ENCODE assay signal across 12 cellular contexts in the genomic region with DNA sequence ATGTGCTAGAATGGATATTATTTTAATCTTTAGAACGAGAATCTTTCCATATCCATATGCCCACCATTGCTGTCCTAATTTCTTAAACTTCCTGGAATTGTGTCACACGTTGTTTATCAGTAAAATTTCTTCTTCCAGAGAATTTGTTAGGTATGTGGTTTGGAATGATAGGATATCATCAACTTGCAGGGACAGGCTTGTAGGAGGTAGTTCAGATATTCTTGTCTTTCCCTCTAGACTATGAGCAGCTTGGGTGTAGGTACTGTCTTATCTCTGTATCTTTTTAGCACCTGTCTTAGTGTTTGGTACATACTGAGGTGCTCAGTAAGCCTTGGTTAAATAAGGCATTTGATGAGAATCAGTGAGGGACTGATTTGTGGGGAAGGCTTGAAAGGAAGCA. TPM values are rescaled to one million over a fixed set of nuclear protein-coding genes. Genes with fewer than 3 reads are reported as not detected.
DNase-seq lines count a peak whose midpoint lies in the region; ATAC-seq and TF ChIP-seq lines count a peak whose summit lies in the region.
"Had no signal": no experiment of that assay in that cellular context is flagged by ENCODE, and none has a peak within 500 bp of the region (broad histone marks: within the 10 kb centered on the region; RNA-seq: fewer than 3 reads in every experiment).

No MANE protein-coding gene starts in this region.

- H3K9ac ChIP-seq in duodenal mucosa (ENCODE audit: low read depth in 1 of 2, low read length in 2 of 2): peak overlapping the region; percentile 74 to 93

- peaks cover 56% of the 10 kb centered on the region for H3K4me1 ChIP-seq in PC-9 (replicated peaks; ENCODE audit: insufficient read depth)
- peaks cover 12 to 26% of the 10 kb centered on the region in 2 donors for H3K4me1 ChIP-seq in duodenal mucosa (ENCODE audit: control insufficient read depth in 1 of 2, insufficient read depth in 2 of 2, low read length in 2 of 2)
- H3K4me1 ChIP-seq in mesodermal cell (ENCODE audit: control insufficient read depth, insufficient read depth, low read length, poor library complexity, severe bottlenecking): peaks cover 11% of the 10 kb centered on the region
- peaks cover 27 to 39% of the 10 kb centered on the region in 2 donors for H3K4me1 ChIP-seq in thyroid gland

- no peaks in the 10 kb centered on the region for H3K27me3 Mint-ChIP-seq in activated CD4-positive, alpha-beta T cell treated with anti-CD3 and anti-CD28 coated beads for 36 hours

- H3K9me2 ChIP-seq in PC-9 (ENCODE audit: insufficient read depth): no peaks in the 10 kb centered on the region

- H3K36me3 ChIP-seq in PC-9 (ENCODE audit: low read depth) (peaks cover 31% of the 10 kb centered on the region), duodenal mucosa (ENCODE audit: control insufficient read depth in 1 of 2, insufficient read depth in 2 of 2, low read length in 2 of 2) (peaks cover 0 to 3% of the 10 kb centered on the region in 2 donors), mesodermal cell (ENCODE audit: control insufficient read depth, insufficient read depth, low read length) (peaks cover 45% of the 10 kb centered on the region), thyroid gland (no peaks in the 10 kb centered on the region)

- no peak overlapping the region for H3K27ac Mint-ChIP-seq in activated CD4-positive, alpha-beta T cell treated with anti-CD3 and anti-CD28 coated beads for 36 hours

- WGBS in mesodermal cell (ENCODE audit: insufficient coverage in 2 of 2), 2 experiments: 100% methylated on average over 1 of the region's 2 CpGs; no CpG with 5 or more reads in 1 of the 2 experiments
- 20 to 27% methylated on average over 2 of the region's 2 CpGs for WGBS in thyroid gland, 2 donors

- intact Hi-C loops in PC-9 (cut with micrococcal nuclease; ENCODE audit: unreplicated experiment): no loop called here
- intact Hi-C loops in thyroid gland (cut with DNase I): no loop called here
- intact Hi-C loops in activated CD4-positive, alpha-beta T cell treated with anti-CD3 and anti-CD28 coated beads for 36 hours (cut with DNase I, micrococcal nuclease): no loop called here

- peaks cover 24% of the 10 kb centered on the region for H3K4me1 Mint-ChIP-seq in activated CD4-positive, alpha-beta T cell treated with anti-CD3 and anti-CD28 coated beads for 36 hours

- no peak overlapping the region for H2AFZ ChIP-seq in PC-9

- H3K9me3 ChIP-seq in PC-9 (ENCODE audit: insufficient read depth, low read depth) (no peaks in the 10 kb centered on the region), duodenal mucosa (ENCODE audit: control insufficient read depth in 1 of 2, low read length in 2 of 2) (no peaks in the 10 kb centered on the region), mesodermal cell (ENCODE audit: control insufficient read depth, low read length) (no peaks in the 10 kb centered on the region), thyroid gland (no peaks in the 10 kb centered on the region)

- H3K4me3 Mint-ChIP-seq in activated CD4-positive, alpha-beta T cell treated with anti-CD3 and anti-CD28 coated beads for 36 hours: no peak overlapping the region

- no peak for TF ChIP-seq POLR2A in thyroid gland (IDR thresholded peaks at IDR 0.05)

- H3F3A ChIP-seq in PC-9 (ENCODE audit: insufficient read depth, low read depth): peaks cover 26% of the 10 kb centered on the region

- peaks cover 8% of the 10 kb centered on the region for H3K36me3 Mint-ChIP-seq in activated CD4-positive, alpha-beta T cell treated with anti-CD3 and anti-CD28 coated beads for 36 hours (ENCODE audit: low read depth)

- CTCF ChIA-PET in PC-9 (lab: Charles Lee): interaction anchor here (0.6 to 2.6 kb wide), 3 partner anchors 20 to 36 kb away, joined by 3 to 25 read pairs (median 7); no protein-coding TSS in a partner anchor
- CTCF ChIA-PET in activated CD4-positive, alpha-beta T cell treated with anti-CD3 and anti-CD28 coated beads for 36 hours (lab: Charles Lee): interaction anchor here (0.6 to 4.5 kb wide), 4 partner anchors 11 to 237 kb away, joined by 3 to 40 read pairs (median 4); no protein-coding TSS in a partner anchor

- H3K4me3 ChIP-seq in PC-9 (peak overlapping the region; percentile 100), duodenal mucosa (ENCODE audit: low read depth in 1 of 2, low read length in 2 of 2) (peak overlapping the region; percentile 67 to 72), mesodermal cell (ENCODE audit: extremely low read depth, insufficient read depth, low read length, poor library complexity, severe bottlenecking) (peak overlapping the region; percentile 78), thyroid gland (replicated peaks in 1 of 3) (peak overlapping the region in 1 of 3 donors; percentile 41)

- H3K79me2 ChIP-seq in PC-9 (ENCODE audit: low read depth): peaks cover 83% of the 10 kb centered on the region

- H4K20me1 ChIP-seq in PC-9 (ENCODE audit: insufficient read depth): peaks cover 61% of the 10 kb centered on the region

- TF ChIP-seq CTCF in PC-9 (conservative IDR thresholded peaks at IDR 0.05): no peak
- TF ChIP-seq CTCF in thyroid gland (IDR thresholded peaks at IDR 0.05): no peak

- no peak for ATAC-seq in activated CD4-positive, alpha-beta T cell treated with anti-CD3 and anti-CD28 coated beads for 36 hours
- ATAC-seq in HG02973 (IDR thresholded peaks at IDR 0.05; ENCODE audit: unreplicated experiment): no peak
- ATAC-seq: stimulated activated naive CD8-positive, alpha-beta T cell treated with anti-CD3 and anti-CD28 coated beads, Interleukin-15, Interleukin-2, amounts not matched to agents 100 U/mL and 50 U/mL, for 24 hours had no signal

- H3K9me3 Mint-ChIP-seq in activated CD4-positive, alpha-beta T cell treated with anti-CD3 and anti-CD28 coated beads for 36 hours (ENCODE audit: low read depth): no peaks in the 10 kb centered on the region

- H3K27ac ChIP-seq in PC-9: peak overlapping the region; percentile 98
- peak overlapping the region; percentile 15 for H3K27ac ChIP-seq in duodenal mucosa (ENCODE audit: low read depth, low read length)
- no peak overlapping the region for H3K27ac ChIP-seq in mesodermal cell (ENCODE audit: low read depth, low read length, severe bottlenecking)
- peak overlapping the region; percentile 86 to 95 (median 95) for H3K27ac ChIP-seq in thyroid gland

- H3K27me3 ChIP-seq in PC-9 (ENCODE audit: insufficient read depth, low read depth): no peaks in the 10 kb centered on the region
- no peaks in the 10 kb centered on the region for H3K27me3 ChIP-seq in duodenal mucosa (ENCODE audit: control insufficient read depth in 1 of 2, insufficient read depth in 2 of 2, low read length in 2 of 2)
- no peaks in the 10 kb centered on the region for H3K27me3 ChIP-seq in thyroid gland

- no peak for DNase-seq in PC-9
- DNase-seq in thyroid gland: no peak
- DNase-seq in activated CD4-positive, alpha-beta T cell treated with anti-CD3 and anti-CD28 coated beads for 36 hours: no peak
- no peak for DNase-seq in NCI-H226
- no peak for DNase-seq in Kasumi-1 (lab: John Stamatoyannopoulos, UW)
- DNase-seq: stimulated activated naive CD8-positive, alpha-beta T cell treated with anti-CD3 and anti-CD28 coated beads, Interleukin-15, Interleukin-2, amounts not matched to agents 100 U/mL and 50 U/mL, for 24 hours had no signal

- POLR2A ChIA-PET in PC-9 (lab: Charles Lee; ENCODE audit: unreplicated experiment): interaction anchor here (1.2 kb wide), 1 partner anchor 16 kb away, joined by 12 read pairs; no protein-coding TSS in a partner anchor
- POLR2A ChIA-PET in activated CD4-positive, alpha-beta T cell treated with anti-CD3 and anti-CD28 coated beads for 36 hours (lab: Charles Lee): interaction anchor here (0.6 kb wide), 1 partner anchor 75 kb away, joined by 5 read pairs; no protein-coding TSS in a partner anchor

- peak overlapping the region; percentile 87 for H3K4me2 ChIP-seq in PC-9

- BruUV-seq in PC-9 (replicated peaks; lab: Mats Ljungman, UMichigan): no TSS peak

RNA-seq across cellular contexts. Expression of gene CTNND1, which starts 3.4 kb away (rescaled TPM):
- total RNA-seq in PC-9 (2021): 340 and 413 TPM in 2 replicates
- polyA plus RNA-seq in mesodermal cell (2013, experiment 1 of 2): 149 TPM
- 130 TPM for polyA plus RNA-seq in mesodermal cell (2013, experiment 2 of 2)
- total RNA-seq in thyroid gland: 100 to 1,000 TPM; 178 to 238 (median 202) TPM
- total RNA-seq in activated CD4-positive, alpha-beta T cell treated with anti-CD3 and anti-CD28 coated beads for 36 hours: 1 to 10 TPM; 6.7 to 7.4 TPM

RNA-seq across cellular contexts. Expression of gene BTBD18, which starts 13.4 kb away (rescaled TPM):
- total RNA-seq in PC-9 (2021): not detected in 2 replicates
- not detected for polyA plus RNA-seq in mesodermal cell (2013, experiment 1 of 2)
- not detected for polyA plus RNA-seq in mesodermal cell (2013, experiment 2 of 2)
- total RNA-seq in thyroid gland: not detected
- total RNA-seq in activated CD4-positive, alpha-beta T cell treated with anti-CD3 and anti-CD28 coated beads for 36 hours: not detected
- total RNA-seq: glomerular endothelial cell, LHCN-M2, renal cortical epithelial cell had no signal

RNA-seq across cellular contexts. Expression of gene SELENOH, which starts 23.7 kb away (rescaled TPM):
- total RNA-seq in PC-9 (2021) (211 and 318 TPM in 2 replicates), thyroid gland (100 to 1,000 TPM; 130 to 271 (median 169) TPM)
- 138 TPM for polyA plus RNA-seq in mesodermal cell (2013, experiment 1 of 2)
- 118 TPM for polyA plus RNA-seq in mesodermal cell (2013, experiment 2 of 2)
- total RNA-seq in activated CD4-positive, alpha-beta T cell treated with anti-CD3 and anti-CD28 coated beads for 36 hours: 100 to 1,000 TPM; 117 to 244 TPM

RNA-seq across cellular contexts. Expression of gene TMX2, which starts 52.6 kb away (rescaled TPM):
- total RNA-seq in PC-9 (2021) (124 and 138 TPM in 2 replicates), thyroid gland (100 to 1,000 TPM in 1 of 4 donors, 10 to 100 TPM in 3; 85.3 to 127 (median 92.4) TPM)
- 49.9 TPM for polyA plus RNA-seq in mesodermal cell (2013, experiment 1 of 2)
- 47.1 TPM for polyA plus RNA-seq in mesodermal cell (2013, experiment 2 of 2)
- 10 to 100 TPM; 59.8 to 72.5 TPM for total RNA-seq in activated CD4-positive, alpha-beta T cell treated with anti-CD3 and anti-CD28 coated beads for 36 hours

RNA-seq across cellular contexts. Expression of gene MED19, which starts 53.0 kb away (rescaled TPM):
- total RNA-seq in PC-9 (2021) (25.3 and 26.9 TPM in 2 replicates), thyroid gland (10 to 100 TPM; 24.6 to 38.1 (median 35.6) TPM)
- polyA plus RNA-seq in mesodermal cell (2013, experiment 1 of 2): 21.6 TPM
- 23.4 TPM for polyA plus RNA-seq in mesodermal cell (2013, experiment 2 of 2)
- total RNA-seq in activated CD4-positive, alpha-beta T cell treated with anti-CD3 and anti-CD28 coated beads for 36 hours: 10 to 100 TPM in 1 of 2 experiments, 1 to 10 TPM in 1; 8.6 to 10.6 TPM

Comparison
In these comparisons a context has a peak if more than half of its experiments do, and no peak if none do; other contexts are left out.
1. RNA of gene CTNND1, which starts 3.4 kb away (total RNA-seq): 340 to 413 TPM in PC-9 and 178 to 238 TPM in thyroid gland; 6.7 to 7.4 TPM in activated CD4-positive, alpha-beta T cell treated with anti-CD3 and anti-CD28 coated beads for 36 hours; every median in the first group is over 10 times any median in the second.